ENCODE assay signal across 1 cellular context in genomic region chr20:32580970-32581838, GRCh38.
TF ChIP-seq lines count a peak whose summit lies in the region.

No MANE protein-coding gene starts in this region.

TF ChIP-seq in HepG2, 621 proteins besides CTCF, POLR2A, EP300 and RAD21 (continued from another document and continues in another):
- TF ChIP-seq HNF1B (CRISPR knock-in tag; IDR thresholded peaks at IDR 0.05): no peak
- no peak for TF ChIP-seq NFIB (CRISPR knock-in tag; IDR thresholded peaks at IDR 0.05; ENCODE audit: borderline replicate concordance)
- TF ChIP-seq BCL6 (CRISPR knock-in tag; IDR thresholded peaks at IDR 0.05): no peak
- no peak for TF ChIP-seq ATRX (CRISPR knock-in tag; IDR thresholded peaks at IDR 0.05; ENCODE audit: borderline replicate concordance)
- TF ChIP-seq ATF6 (CRISPR knock-in tag; conservative IDR thresholded peaks at IDR 0.05): no peak
- TF ChIP-seq ZNF746 (CRISPR knock-in tag; IDR thresholded peaks at IDR 0.05): no peak; the same call in 1 of the 2 replicates
- no peak for TF ChIP-seq ZNF367 (CRISPR knock-in tag; IDR thresholded peaks at IDR 0.05; ENCODE audit: borderline replicate concordance)
- no peak for TF ChIP-seq ZNF569 (CRISPR knock-in tag; IDR thresholded peaks at IDR 0.05; ENCODE audit: borderline replicate concordance)
- TF ChIP-seq ZFP37 (CRISPR knock-in tag; IDR thresholded peaks at IDR 0.05; ENCODE audit: borderline replicate concordance): no peak
- TF ChIP-seq, protein P1, sequence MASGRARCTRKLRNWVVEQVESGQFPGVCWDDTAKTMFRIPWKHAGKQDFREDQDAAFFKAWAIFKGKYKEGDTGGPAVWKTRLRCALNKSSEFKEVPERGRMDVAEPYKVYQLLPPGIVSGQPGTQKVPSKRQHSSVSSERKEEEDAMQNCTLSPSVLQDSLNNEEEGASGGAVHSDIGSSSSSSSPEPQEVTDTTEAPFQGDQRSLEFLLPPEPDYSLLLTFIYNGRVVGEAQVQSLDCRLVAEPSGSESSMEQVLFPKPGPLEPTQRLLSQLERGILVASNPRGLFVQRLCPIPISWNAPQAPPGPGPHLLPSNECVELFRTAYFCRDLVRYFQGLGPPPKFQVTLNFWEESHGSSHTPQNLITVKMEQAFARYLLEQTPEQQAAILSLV (CRISPR knock-in tag; IDR thresholded peaks at IDR 0.05; ENCODE audit: borderline replicate concordance): no peak
- TF ChIP-seq, protein P2, sequence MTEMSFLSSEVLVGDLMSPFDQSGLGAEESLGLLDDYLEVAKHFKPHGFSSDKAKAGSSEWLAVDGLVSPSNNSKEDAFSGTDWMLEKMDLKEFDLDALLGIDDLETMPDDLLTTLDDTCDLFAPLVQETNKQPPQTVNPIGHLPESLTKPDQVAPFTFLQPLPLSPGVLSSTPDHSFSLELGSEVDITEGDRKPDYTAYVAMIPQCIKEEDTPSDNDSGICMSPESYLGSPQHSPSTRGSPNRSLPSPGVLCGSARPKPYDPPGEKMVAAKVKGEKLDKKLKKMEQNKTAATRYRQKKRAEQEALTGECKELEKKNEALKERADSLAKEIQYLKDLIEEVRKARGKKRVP (CRISPR knock-in tag; IDR thresholded peaks at IDR 0.05): no peak
- no peak for TF ChIP-seq ZNF850 (CRISPR knock-in tag; conservative IDR thresholded peaks at IDR 0.05)
- TF ChIP-seq FOXP4 (CRISPR knock-in tag; IDR thresholded peaks at IDR 0.05): no peak
- no peak; the same call in 1 of the 2 replicates for TF ChIP-seq GATAD2A (CRISPR knock-in tag; IDR thresholded peaks at IDR 0.05)
- TF ChIP-seq ZNF34 (CRISPR knock-in tag; IDR thresholded peaks at IDR 0.05; ENCODE audit: borderline replicate concordance): no peak
- TF ChIP-seq ZNF326 (CRISPR knock-in tag; IDR thresholded peaks at IDR 0.05; ENCODE audit: borderline replicate concordance): no peak
- TF ChIP-seq ELF1 (CRISPR knock-in tag; IDR thresholded peaks at IDR 0.05): no peak
- no peak for TF ChIP-seq ZNF260 (CRISPR knock-in tag; IDR thresholded peaks at IDR 0.05; ENCODE audit: borderline replicate concordance, low read depth)
- TF ChIP-seq KLF9 (CRISPR knock-in tag; IDR thresholded peaks at IDR 0.05; ENCODE audit: low read depth): no peak
- no peak for TF ChIP-seq FLYWCH1 (CRISPR knock-in tag; IDR thresholded peaks at IDR 0.05)
- TF ChIP-seq SP4 (CRISPR knock-in tag; IDR thresholded peaks at IDR 0.05): no peak
- no peak for TF ChIP-seq FOXJ3 (CRISPR knock-in tag; IDR thresholded peaks at IDR 0.05; ENCODE audit: borderline replicate concordance)
- no peak for TF ChIP-seq CCAR2 (optimal IDR thresholded peaks at IDR 0.05; ENCODE audit: low read depth, low read length)
- no peak for TF ChIP-seq TCF12 (IDR thresholded peaks at IDR 0.05)
- no peak for TF ChIP-seq TCF12 (CRISPR knock-in tag; IDR thresholded peaks at IDR 0.05)
- no peak for TF ChIP-seq ZNF44 (CRISPR knock-in tag; IDR thresholded peaks at IDR 0.05)
- TF ChIP-seq, protein P3, sequence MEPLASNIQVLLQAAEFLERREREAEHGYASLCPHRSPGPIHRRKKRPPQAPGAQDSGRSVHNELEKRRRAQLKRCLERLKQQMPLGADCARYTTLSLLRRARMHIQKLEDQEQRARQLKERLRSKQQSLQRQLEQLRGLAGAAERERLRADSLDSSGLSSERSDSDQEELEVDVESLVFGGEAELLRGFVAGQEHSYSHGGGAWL (CRISPR knock-in tag; IDR thresholded peaks at IDR 0.05): no peak
- TF ChIP-seq, protein P4, sequence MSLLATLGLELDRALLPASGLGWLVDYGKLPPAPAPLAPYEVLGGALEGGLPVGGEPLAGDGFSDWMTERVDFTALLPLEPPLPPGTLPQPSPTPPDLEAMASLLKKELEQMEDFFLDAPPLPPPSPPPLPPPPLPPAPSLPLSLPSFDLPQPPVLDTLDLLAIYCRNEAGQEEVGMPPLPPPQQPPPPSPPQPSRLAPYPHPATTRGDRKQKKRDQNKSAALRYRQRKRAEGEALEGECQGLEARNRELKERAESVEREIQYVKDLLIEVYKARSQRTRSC (CRISPR knock-in tag; IDR thresholded peaks at IDR 0.05; ENCODE audit: low read depth): no peak; the same call in 1 of the 2 replicates
- no peak for TF ChIP-seq ZNF883 (CRISPR knock-in tag; IDR thresholded peaks at IDR 0.05; ENCODE audit: not compliant biosample characterization)
- TF ChIP-seq ZNF891 (CRISPR knock-in tag; IDR thresholded peaks at IDR 0.05): no peak; the same call in 1 of the 2 replicates
- TF ChIP-seq ZNF615 (CRISPR knock-in tag; IDR thresholded peaks at IDR 0.05; ENCODE audit: borderline replicate concordance): no peak
- TF ChIP-seq SIN3B (IDR thresholded peaks at IDR 0.05; ENCODE audit: low read length): no peak
- TF ChIP-seq TSC22D2 (CRISPR knock-in tag; IDR thresholded peaks at IDR 0.05; ENCODE audit: borderline replicate concordance): no peak
- no peak; the same call in 1 of the 2 replicates for TF ChIP-seq YEATS4 (CRISPR knock-in tag; IDR thresholded peaks at IDR 0.05; ENCODE audit: borderline replicate concordance)
- TF ChIP-seq ZNF879 (CRISPR knock-in tag; IDR thresholded peaks at IDR 0.05): no peak
- TF ChIP-seq, protein P5, sequence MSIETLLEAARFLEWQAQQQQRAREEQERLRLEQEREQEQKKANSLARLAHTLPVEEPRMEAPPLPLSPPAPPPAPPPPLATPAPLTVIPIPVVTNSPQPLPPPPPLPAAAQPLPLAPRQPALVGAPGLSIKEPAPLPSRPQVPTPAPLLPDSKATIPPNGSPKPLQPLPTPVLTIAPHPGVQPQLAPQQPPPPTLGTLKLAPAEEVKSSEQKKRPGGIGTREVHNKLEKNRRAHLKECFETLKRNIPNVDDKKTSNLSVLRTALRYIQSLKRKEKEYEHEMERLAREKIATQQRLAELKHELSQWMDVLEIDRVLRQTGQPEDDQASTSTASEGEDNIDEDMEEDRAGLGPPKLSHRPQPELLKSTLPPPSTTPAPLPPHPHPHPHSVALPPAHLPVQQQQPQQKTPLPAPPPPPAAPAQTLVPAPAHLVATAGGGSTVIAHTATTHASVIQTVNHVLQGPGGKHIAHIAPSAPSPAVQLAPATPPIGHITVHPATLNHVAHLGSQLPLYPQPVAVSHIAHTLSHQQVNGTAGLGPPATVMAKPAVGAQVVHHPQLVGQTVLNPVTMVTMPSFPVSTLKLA (IDR thresholded peaks at IDR 0.05): no peak
- no peak for TF ChIP-seq SOX6 (IDR thresholded peaks at IDR 0.05)
- TF ChIP-seq SOX6 (CRISPR knock-in tag; IDR thresholded peaks at IDR 0.05): no peak
- TF ChIP-seq ZNF432 (CRISPR knock-in tag; IDR thresholded peaks at IDR 0.05; ENCODE audit: borderline replicate concordance): no peak
- TF ChIP-seq, protein P6, sequence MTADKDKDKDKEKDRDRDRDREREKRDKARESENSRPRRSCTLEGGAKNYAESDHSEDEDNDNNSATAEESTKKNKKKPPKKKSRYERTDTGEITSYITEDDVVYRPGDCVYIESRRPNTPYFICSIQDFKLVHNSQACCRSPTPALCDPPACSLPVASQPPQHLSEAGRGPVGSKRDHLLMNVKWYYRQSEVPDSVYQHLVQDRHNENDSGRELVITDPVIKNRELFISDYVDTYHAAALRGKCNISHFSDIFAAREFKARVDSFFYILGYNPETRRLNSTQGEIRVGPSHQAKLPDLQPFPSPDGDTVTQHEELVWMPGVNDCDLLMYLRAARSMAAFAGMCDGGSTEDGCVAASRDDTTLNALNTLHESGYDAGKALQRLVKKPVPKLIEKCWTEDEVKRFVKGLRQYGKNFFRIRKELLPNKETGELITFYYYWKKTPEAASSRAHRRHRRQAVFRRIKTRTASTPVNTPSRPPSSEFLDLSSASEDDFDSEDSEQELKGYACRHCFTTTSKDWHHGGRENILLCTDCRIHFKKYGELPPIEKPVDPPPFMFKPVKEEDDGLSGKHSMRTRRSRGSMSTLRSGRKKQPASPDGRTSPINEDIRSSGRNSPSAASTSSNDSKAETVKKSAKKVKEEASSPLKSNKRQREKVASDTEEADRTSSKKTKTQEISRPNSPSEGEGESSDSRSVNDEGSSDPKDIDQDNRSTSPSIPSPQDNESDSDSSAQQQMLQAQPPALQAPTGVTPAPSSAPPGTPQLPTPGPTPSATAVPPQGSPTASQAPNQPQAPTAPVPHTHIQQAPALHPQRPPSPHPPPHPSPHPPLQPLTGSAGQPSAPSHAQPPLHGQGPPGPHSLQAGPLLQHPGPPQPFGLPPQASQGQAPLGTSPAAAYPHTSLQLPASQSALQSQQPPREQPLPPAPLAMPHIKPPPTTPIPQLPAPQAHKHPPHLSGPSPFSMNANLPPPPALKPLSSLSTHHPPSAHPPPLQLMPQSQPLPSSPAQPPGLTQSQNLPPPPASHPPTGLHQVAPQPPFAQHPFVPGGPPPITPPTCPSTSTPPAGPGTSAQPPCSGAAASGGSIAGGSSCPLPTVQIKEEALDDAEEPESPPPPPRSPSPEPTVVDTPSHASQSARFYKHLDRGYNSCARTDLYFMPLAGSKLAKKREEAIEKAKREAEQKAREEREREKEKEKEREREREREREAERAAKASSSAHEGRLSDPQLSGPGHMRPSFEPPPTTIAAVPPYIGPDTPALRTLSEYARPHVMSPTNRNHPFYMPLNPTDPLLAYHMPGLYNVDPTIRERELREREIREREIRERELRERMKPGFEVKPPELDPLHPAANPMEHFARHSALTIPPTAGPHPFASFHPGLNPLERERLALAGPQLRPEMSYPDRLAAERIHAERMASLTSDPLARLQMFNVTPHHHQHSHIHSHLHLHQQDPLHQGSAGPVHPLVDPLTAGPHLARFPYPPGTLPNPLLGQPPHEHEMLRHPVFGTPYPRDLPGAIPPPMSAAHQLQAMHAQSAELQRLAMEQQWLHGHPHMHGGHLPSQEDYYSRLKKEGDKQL (CRISPR knock-in tag; IDR thresholded peaks at IDR 0.05; ENCODE audit: low read depth): no peak
- TF ChIP-seq, protein P7, sequence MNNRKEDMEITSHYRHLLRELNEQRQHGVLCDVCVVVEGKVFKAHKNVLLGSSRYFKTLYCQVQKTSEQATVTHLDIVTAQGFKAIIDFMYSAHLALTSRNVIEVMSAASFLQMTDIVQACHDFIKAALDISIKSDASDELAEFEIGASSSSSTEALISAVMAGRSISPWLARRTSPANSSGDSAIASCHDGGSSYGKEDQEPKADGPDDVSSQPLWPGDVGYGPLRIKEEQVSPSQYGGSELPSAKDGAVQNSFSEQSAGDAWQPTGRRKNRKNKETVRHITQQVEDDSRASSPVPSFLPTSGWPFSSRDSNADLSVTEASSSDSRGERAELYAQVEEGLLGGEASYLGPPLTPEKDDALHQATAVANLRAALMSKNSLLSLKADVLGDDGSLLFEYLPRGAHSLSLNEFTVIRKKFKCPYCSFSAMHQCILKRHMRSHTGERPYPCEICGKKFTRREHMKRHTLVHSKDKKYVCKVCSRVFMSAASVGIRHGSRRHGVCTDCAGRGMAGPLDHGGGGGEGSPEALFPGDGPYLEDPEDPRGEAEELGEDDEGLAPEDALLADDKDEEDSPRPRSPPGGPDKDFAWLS (CRISPR knock-in tag; IDR thresholded peaks at IDR 0.05; ENCODE audit: borderline replicate concordance): no peak
- no peak for TF ChIP-seq ZNF567 (CRISPR knock-in tag; IDR thresholded peaks at IDR 0.05; ENCODE audit: borderline replicate concordance)
- TF ChIP-seq ZNF652 (CRISPR knock-in tag; IDR thresholded peaks at IDR 0.05; ENCODE audit: borderline replicate concordance, low read depth): no peak
- TF ChIP-seq, protein P8, sequence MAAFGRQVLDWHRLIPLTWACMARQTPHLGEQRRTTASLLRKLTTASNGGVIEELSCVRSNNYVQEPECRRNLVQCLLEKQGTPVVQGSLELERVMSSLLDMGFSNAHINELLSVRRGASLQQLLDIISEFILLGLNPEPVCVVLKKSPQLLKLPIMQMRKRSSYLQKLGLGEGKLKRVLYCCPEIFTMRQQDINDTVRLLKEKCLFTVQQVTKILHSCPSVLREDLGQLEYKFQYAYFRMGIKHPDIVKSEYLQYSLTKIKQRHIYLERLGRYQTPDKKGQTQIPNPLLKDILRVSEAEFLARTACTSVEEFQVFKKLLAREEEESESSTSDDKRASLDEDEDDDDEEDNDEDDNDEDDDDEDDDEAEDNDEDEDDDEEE (CRISPR knock-in tag; IDR thresholded peaks at IDR 0.05): no peak
- no peak; the same call in 1 of the 2 replicates for TF ChIP-seq MAX (IDR thresholded peaks at IDR 0.05)
- TF ChIP-seq RFXAP (CRISPR knock-in tag; IDR thresholded peaks at IDR 0.05; ENCODE audit: borderline replicate concordance): no peak
- no peak for TF ChIP-seq ZNF674 (CRISPR knock-in tag; IDR thresholded peaks at IDR 0.05; ENCODE audit: low read depth)
- no peak for TF ChIP-seq RNF2 (conservative IDR thresholded peaks at IDR 0.05; ENCODE audit: low read depth)
